ENCODE assay signal across 8 cellular contexts in the genomic region with DNA sequence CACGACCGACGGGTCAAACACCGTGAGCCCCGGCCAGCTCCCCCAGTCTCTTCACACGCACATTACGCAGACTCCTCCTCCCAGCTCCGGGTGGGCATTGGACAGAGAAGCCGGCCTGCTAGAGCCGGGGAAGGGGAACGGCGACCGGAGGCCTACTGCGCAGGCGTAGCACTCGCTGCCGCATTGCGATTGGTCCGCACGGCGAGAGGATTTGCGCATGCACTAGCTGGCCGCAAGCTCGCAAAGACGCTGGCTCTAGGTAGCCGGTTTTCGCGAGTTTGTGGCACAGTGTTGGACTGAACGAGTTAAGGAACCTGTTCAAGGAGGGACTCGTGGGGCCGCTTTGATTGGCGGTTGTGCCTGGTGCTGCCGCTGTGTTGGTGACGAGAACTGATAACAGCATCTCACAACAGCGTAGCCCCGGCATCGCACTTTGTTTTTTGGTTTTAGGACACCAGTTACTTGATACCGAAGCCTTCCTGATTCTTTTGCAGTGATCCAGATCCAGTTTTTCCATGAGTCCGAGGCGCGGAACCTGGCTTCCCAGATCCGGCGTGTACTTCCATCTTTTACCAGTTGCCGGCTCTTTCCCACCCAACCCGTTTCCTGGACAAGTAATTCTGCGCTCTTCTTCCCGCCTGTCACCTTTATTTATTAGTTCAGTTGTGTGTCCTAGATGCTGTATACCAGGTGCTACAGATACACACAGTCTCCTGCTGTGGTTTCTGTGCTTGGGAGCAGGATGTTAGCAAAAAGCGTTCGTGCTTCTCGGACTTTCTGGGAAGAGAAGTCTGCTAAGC. TPM values are rescaled to one million over a fixed set of nuclear protein-coding genes. Genes with fewer than 3 reads are reported as not detected.
DNase-seq lines count a peak whose midpoint lies in the region; ATAC-seq, FAIRE-seq and TF ChIP-seq lines count a peak whose summit lies in the region.

A gene (minus strand): TSS at position 139 of the 800 bp plus-strand sequence. CDS start 185 bp downstream, outside the sequence.

- CTCF ChIA-PET in HepG2 (lab: Yijun Ruan, JAX; ENCODE audit: low intra/inter-chr PET ratio, low total read pairs) = no interaction called here

- no peaks in the 10 kb centered on the region for H3K9me3 ChIP-seq in HepG2 (ENCODE audit: low read length)

- H3K27me3 ChIP-seq in HepG2 (ENCODE audit: control insufficient read depth in 1 of 2, insufficient read depth in 2 of 2, low read length in 2 of 2) = no peaks in the 10 kb centered on the region; a peak in 1 of 5 replicates

- H4K20me1 ChIP-seq in HepG2 (ENCODE audit: insufficient read depth, low read length) = no peaks in the 10 kb centered on the region

- peak within 1 kb of the TSS; percentile 76 for H3K4me2 ChIP-seq in HepG2 (ENCODE audit: low read depth, low read length)

- H3K27ac ChIP-seq in C4-2B (peak within 1 kb of the TSS; percentile 93), HepG2 (ENCODE audit: extremely low read length, insufficient read depth, low read length) (peak within 1 kb of the TSS; percentile 89)

- H3K4me1 ChIP-seq in HepG2 (ENCODE audit: insufficient read depth, low read length) = peaks cover 34% of the 10 kb centered on the region

- in situ Hi-C loops in HepG2 (cut with HindIII; ENCODE audit: extremely low pct_ligation_motif_present, low pct_unique_long_range_greater_than_20kb) = no loop called here

- H3K9ac ChIP-seq in HepG2 (ENCODE audit: insufficient read depth, low read depth, low read length) = peak within 1 kb of the TSS; percentile 77

- TF ChIP-seq RAD21 in HepG2 (CRISPR knock-in tag; IDR thresholded peaks at IDR 0.05) = no peak

- peak; percentile 78 for FAIRE-seq in HepG2 (lab: Jason Lieb, UNC)

- TF ChIP-seq POLR2A in HepG2 (IDR thresholded peaks at IDR 0.05; ENCODE audit: insufficient read depth in 1 of 2, low read depth in 2 of 2, low read length in 2 of 2) = peak; percentile 72 to 73

- ATAC-seq in GM19397 (IDR thresholded peaks at IDR 0.05; ENCODE audit: unreplicated experiment) = peak; percentile 91
- peak; percentile 87 for ATAC-seq in HG03571 (IDR thresholded peaks at IDR 0.05; ENCODE audit: unreplicated experiment)
- ATAC-seq in HepG2 = peak; percentile 98

- 0% methylated on average over 12 of the region's 50 CpGs for WGBS in HepG2 (ENCODE audit: low lambda C conversion rate)

- peak within 1 kb of the TSS; percentile 88 for H2AFZ ChIP-seq in HepG2 (ENCODE audit: low read length)

- H3K4me3 ChIP-seq in HepG2 (replicated peaks in 1 of 3; ENCODE audit: insufficient read depth in 1 of 3, low read depth in 2 of 3, low read length in 3 of 3) = peak within 1 kb of the TSS; percentile 76 to 80 (median 77)

- TF ChIP-seq EP300 in HepG2 (IDR thresholded peaks at IDR 0.05; ENCODE audit: low read depth in 2 of 2, low read length in 2 of 2) (no peak), HepG2 (CRISPR knock-in tag; IDR thresholded peaks at IDR 0.05; ENCODE audit: borderline replicate concordance) (no peak)

- TF ChIP-seq CTCF in C4-2B (conservative IDR thresholded peaks at IDR 0.05) (no peak), HepG2 (CRISPR knock-in tag; IDR thresholded peaks at IDR 0.05) (no peak)

- BruUV-seq in HepG2 (replicated peaks; lab: Mats Ljungman, UMichigan) = TSS peak; percentile 74

- POLR2A ChIA-PET in HepG2 (lab: Yijun Ruan, JAX) = interaction anchor here (0.7 to 2.4 kb wide), 8 partner anchors 8 to 94 kb away, joined by 3 to 9 read pairs (median 3); no protein-coding TSS in a partner anchor

- DNase-seq in NCI-H82 (lab: John Stamatoyannopoulos, UW) (peak; percentile 98), dermis microvascular lymphatic vessel endothelial cell (ENCODE audit: low read depth in 2 of 2) (peak; percentile 90 to 96), HepG2 (ENCODE audit: low spot score) (peak; percentile 88)
- DNase-seq in activated CD4-positive, alpha-beta T cell treated with anti-CD3 and anti-CD28 coated beads, Interleukin-2, amount 50 U/mL, for 48 hours = peak; percentile 85 to 89
- DNase-seq in stimulated activated CD4-positive, alpha-beta T cell treated with anti-CD3 and anti-CD28 coated beads, Interleukin-4, amount 100 ng/mL, for 1 hour = peak; percentile 84

- intact Hi-C loops in HepG2 (cut with micrococcal nuclease; ENCODE audit: unreplicated experiment) = no loop called here

- H3K79me2 ChIP-seq in HepG2 (ENCODE audit: insufficient read depth, low read length) = peaks cover 26% of the 10 kb centered on the region

- no peaks in the 10 kb centered on the region for H3K36me3 ChIP-seq in HepG2 (replicated peaks in 1 of 2; ENCODE audit: control insufficient read depth in 1 of 2, insufficient read depth in 2 of 2, low read length in 2 of 2)

TF ChIP-seq in HepG2, 621 proteins besides CTCF, POLR2A, EP300 and RAD21 (continues in another document):
- TF ChIP-seq, protein P1, sequence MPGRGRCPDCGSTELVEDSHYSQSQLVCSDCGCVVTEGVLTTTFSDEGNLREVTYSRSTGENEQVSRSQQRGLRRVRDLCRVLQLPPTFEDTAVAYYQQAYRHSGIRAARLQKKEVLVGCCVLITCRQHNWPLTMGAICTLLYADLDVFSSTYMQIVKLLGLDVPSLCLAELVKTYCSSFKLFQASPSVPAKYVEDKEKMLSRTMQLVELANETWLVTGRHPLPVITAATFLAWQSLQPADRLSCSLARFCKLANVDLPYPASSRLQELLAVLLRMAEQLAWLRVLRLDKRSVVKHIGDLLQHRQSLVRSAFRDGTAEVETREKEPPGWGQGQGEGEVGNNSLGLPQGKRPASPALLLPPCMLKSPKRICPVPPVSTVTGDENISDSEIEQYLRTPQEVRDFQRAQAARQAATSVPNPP (CRISPR knock-in tag; IDR thresholded peaks at IDR 0.05) = no peak
- TF ChIP-seq, protein P2, sequence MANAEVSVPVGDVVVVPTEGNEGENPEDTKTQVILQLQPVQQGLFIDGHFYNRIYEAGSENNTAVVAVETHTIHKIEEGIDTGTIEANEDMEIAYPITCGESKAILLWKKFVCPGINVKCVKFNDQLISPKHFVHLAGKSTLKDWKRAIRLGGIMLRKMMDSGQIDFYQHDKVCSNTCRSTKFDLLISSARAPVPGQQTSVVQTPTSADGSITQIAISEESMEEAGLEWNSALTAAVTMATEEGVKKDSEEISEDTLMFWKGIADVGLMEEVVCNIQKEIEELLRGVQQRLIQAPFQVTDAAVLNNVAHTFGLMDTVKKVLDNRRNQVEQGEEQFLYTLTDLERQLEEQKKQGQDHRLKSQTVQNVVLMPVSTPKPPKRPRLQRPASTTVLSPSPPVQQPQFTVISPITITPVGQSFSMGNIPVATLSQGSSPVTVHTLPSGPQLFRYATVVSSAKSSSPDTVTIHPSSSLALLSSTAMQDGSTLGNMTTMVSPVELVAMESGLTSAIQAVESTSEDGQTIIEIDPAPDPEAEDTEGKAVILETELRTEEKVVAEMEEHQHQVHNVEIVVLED (CRISPR knock-in tag; IDR thresholded peaks at IDR 0.05; ENCODE audit: borderline replicate concordance) = peak; percentile 67; the same call in 1 of the 2 replicates
- no peak for TF ChIP-seq ZNF205 (CRISPR knock-in tag; IDR thresholded peaks at IDR 0.05)
- peak; percentile 34; the same call in 1 of the 2 replicates for TF ChIP-seq GZF1 (CRISPR knock-in tag; IDR thresholded peaks at IDR 0.05)
- peak; percentile 49; the same call in 1 of the 2 replicates for TF ChIP-seq SRY (CRISPR knock-in tag; IDR thresholded peaks at IDR 0.05)
- no peak for TF ChIP-seq ZKSCAN8 (CRISPR knock-in tag; IDR thresholded peaks at IDR 0.05; ENCODE audit: borderline replicate concordance)
- no peak for TF ChIP-seq SOX6 (IDR thresholded peaks at IDR 0.05)
- TF ChIP-seq SOX6 (CRISPR knock-in tag; IDR thresholded peaks at IDR 0.05) = peak; percentile 33; the same call in 1 of the 2 replicates
- peak; percentile 31; the same call in 1 of the 2 replicates for TF ChIP-seq ZNF501 (CRISPR knock-in tag; IDR thresholded peaks at IDR 0.05)
- TF ChIP-seq ELF4 (CRISPR knock-in tag; IDR thresholded peaks at IDR 0.05; ENCODE audit: borderline replicate concordance) = no peak

RNA-seq across cellular contexts. Expression of the gene that starts here (rescaled TPM):
- 11.6 and 16.4 TPM in 2 replicates for total RNA-seq in dermis microvascular lymphatic vessel endothelial cell
- total RNA-seq in HepG2 (2016; rRNA removed; fragmentation: Illumina TruSeq; extraction: Trizol) = 46.9 and 69.3 TPM in 2 replicates
- total RNA-seq in HepG2 (2016; cell fraction: cytosol; rRNA removed; fragmentation: Illumina TruSeq; extraction: Trizol; ENCODE audit: low read depth) = 12.3 and 17.1 TPM in 2 replicates
- 48.7 and 65.5 TPM in 2 replicates for total RNA-seq in HepG2 (2016; cell fraction: insoluble cytoplasmic fraction; rRNA removed; fragmentation: Illumina TruSeq; extraction: Trizol)
- total RNA-seq in HepG2 (2016; cell fraction: membrane; rRNA removed; fragmentation: Illumina TruSeq; extraction: Trizol) = 23.7 and 29.4 TPM in 2 replicates
- total RNA-seq in HepG2 (2016; cell fraction: nucleus; rRNA removed; fragmentation: Illumina TruSeq; extraction: Trizol) = 47.2 and 56.1 TPM in 2 replicates
- polyA plus RNA-seq in HepG2 (2011; rRNA removed) = 35.0 and 42.8 TPM in 2 replicates
- 37.1 and 44.4 TPM in 2 replicates for polyA plus RNA-seq in HepG2 (2011; cell fraction: cytosol; rRNA removed)
- 11.8 and 14.9 TPM in 2 replicates for polyA plus RNA-seq in HepG2 (2011; cell fraction: nucleus; rRNA removed)
- polyA plus RNA-seq in HepG2 (2012) = 35.1 and 40.3 TPM in 2 replicates
- polyA plus RNA-seq in HepG2 (2016; cell fraction: cytosol; fragmentation: Illumina TruSeq; extraction: Trizol; ENCODE audit: low read depth) = 24.7 and 26.6 TPM in 2 replicates
- polyA plus RNA-seq in HepG2 (2016; cell fraction: insoluble cytoplasmic fraction; fragmentation: Illumina TruSeq; extraction: Trizol; ENCODE audit: low read depth) = 85.8 and 88.7 TPM in 2 replicates
- polyA plus RNA-seq in HepG2 (2016; cell fraction: membrane; fragmentation: Illumina TruSeq; extraction: Trizol; ENCODE audit: low read depth) = 26.3 and 31.8 TPM in 2 replicates
- 67.7 and 76.4 TPM in 2 replicates for polyA plus RNA-seq in HepG2 (2016; cell fraction: nucleus; fragmentation: Illumina TruSeq; extraction: Trizol; ENCODE audit: insufficient read depth, low read depth)
- polyA minus RNA-seq in HepG2 (2011; rRNA and poly(A)+ RNA removed; ENCODE audit: low replicate concordance) = 13.9 and 27.6 TPM in 2 replicates
- 21.3 and 25.6 TPM in 2 replicates for polyA minus RNA-seq in HepG2 (2011; cell fraction: cytosol; rRNA and poly(A)+ RNA removed)
- 11.3 and 13.1 TPM in 2 replicates for polyA minus RNA-seq in HepG2 (2011; cell fraction: nucleus; rRNA and poly(A)+ RNA removed)

Comparison
In these comparisons a context has a peak if more than half of its experiments do, and no peak if none do; other contexts are left out.
1. Peak in every context shown above with its lines: DNase-seq, ATAC-seq, H3K4me3 ChIP-seq and H3K27ac ChIP-seq.